1 cellular context compared by ENCODE assay signal in the genomic region with DNA sequence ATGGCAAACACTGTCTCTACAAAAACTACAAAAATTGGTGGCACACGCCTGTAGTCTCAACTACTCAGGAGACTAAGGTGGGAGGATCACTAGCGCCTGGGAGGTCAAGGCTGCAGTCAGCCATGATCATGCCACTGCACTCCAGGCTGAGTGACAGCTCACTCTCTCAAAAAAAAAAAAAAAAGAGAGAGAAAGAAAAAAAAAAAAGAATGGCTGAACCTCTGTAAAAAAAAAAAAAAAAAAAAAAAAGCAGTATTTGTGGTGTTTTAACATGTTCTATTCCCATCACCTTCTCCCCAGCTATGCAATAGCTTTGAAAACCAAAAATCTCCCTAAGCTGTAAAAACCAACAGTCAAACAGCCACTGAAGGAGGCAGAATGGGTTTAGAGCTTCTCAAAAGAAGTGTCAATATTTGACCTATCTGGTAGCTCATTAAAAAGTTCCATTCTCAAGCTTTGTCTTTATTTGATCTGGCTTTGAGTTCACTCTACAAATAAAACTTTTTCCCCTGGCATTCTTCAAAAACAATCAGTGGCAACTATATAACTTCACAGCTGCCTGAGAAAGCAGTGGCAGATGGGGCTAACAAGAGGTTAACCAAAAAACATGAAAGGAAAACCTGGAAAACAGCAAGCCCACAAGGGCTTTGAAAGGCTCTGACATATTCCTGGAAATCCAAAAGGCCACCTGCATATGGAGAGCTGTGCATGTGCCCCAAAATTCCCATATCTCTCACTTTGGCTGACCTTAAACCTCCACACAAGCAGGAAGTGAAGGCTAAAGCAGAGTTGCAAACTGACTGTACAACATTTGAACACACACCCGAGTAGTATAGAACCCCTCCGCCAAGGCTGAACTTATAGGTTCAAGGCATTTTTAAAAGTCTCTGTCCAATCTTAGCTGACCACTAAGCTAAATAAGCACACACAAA.
TF ChIP-seq lines count a peak whose summit lies in the region.

No MANE protein-coding gene starts in this region.

TF ChIP-seq in GM12878, 131 proteins besides CTCF, POLR2A, EP300 and RAD21 (continues in another document):
- TF ChIP-seq SMC3 (IDR thresholded peaks at IDR 0.05; ENCODE audit: borderline replicate concordance, low read length) (no peak), FOXM1 (IDR thresholded peaks at IDR 0.05; ENCODE audit: low read depth, low read length) (no peak), JUND (IDR thresholded peaks at IDR 0.05; ENCODE audit: low read depth, low read length) (no peak), ETV6 (conservative IDR thresholded peaks at IDR 0.05 in 1 of 2, IDR thresholded peaks at IDR 0.05 in 1 of 2; ENCODE audit: borderline replicate concordance in 1 of 2, low read depth in 1 of 2) (peak in 1 of 2 experiments; percentile 83; a peak in 1 of 4 replicates), MXI1 (IDR thresholded peaks at IDR 0.05; ENCODE audit: low read depth, low read length) (no peak), HDGF (IDR thresholded peaks at IDR 0.05) (no peak), STAT3 (IDR thresholded peaks at IDR 0.05; ENCODE audit: low read depth, low read length) (no peak), SMAD1 (IDR thresholded peaks at IDR 0.05; ENCODE audit: low read depth, partially characterized antibody) (no peak), RELA (IDR thresholded peaks at IDR 0.05; ENCODE audit: borderline replicate concordance, partially characterized antibody) (no peak), JUNB (IDR thresholded peaks at IDR 0.05) (no peak), EED (IDR thresholded peaks at IDR 0.05; ENCODE audit: low read depth) (peak; percentile 34; the same call in 1 of the 2 replicates), NRF1 (conservative IDR thresholded peaks at IDR 0.05; ENCODE audit: low read depth, low read length) (no peak), POU2F2 (IDR thresholded peaks at IDR 0.05; ENCODE audit: borderline replicate concordance, low read depth, low read length) (no peak), RCOR1 (conservative IDR thresholded peaks at IDR 0.05; ENCODE audit: low read depth, low read length) (no peak), SIX5 (IDR thresholded peaks at IDR 0.05; ENCODE audit: low read depth, low read length, severe bottlenecking) (no peak), ESRRA (IDR thresholded peaks at IDR 0.05; ENCODE audit: low read length) (no peak), IKZF2 (IDR thresholded peaks at IDR 0.05) (0 out of 4 replicates have a peak, but pooled peaks of 1 of the 2 experiments have one; percentile 12), ZZZ3 (IDR thresholded peaks at IDR 0.05; ENCODE audit: control insufficient read depth, insufficient read length, low read depth) (no peak), FOS (IDR thresholded peaks at IDR 0.05; ENCODE audit: borderline replicate concordance, extremely low read depth, insufficient read length) (no peak)
- TF ChIP-seq, protein P1, sequence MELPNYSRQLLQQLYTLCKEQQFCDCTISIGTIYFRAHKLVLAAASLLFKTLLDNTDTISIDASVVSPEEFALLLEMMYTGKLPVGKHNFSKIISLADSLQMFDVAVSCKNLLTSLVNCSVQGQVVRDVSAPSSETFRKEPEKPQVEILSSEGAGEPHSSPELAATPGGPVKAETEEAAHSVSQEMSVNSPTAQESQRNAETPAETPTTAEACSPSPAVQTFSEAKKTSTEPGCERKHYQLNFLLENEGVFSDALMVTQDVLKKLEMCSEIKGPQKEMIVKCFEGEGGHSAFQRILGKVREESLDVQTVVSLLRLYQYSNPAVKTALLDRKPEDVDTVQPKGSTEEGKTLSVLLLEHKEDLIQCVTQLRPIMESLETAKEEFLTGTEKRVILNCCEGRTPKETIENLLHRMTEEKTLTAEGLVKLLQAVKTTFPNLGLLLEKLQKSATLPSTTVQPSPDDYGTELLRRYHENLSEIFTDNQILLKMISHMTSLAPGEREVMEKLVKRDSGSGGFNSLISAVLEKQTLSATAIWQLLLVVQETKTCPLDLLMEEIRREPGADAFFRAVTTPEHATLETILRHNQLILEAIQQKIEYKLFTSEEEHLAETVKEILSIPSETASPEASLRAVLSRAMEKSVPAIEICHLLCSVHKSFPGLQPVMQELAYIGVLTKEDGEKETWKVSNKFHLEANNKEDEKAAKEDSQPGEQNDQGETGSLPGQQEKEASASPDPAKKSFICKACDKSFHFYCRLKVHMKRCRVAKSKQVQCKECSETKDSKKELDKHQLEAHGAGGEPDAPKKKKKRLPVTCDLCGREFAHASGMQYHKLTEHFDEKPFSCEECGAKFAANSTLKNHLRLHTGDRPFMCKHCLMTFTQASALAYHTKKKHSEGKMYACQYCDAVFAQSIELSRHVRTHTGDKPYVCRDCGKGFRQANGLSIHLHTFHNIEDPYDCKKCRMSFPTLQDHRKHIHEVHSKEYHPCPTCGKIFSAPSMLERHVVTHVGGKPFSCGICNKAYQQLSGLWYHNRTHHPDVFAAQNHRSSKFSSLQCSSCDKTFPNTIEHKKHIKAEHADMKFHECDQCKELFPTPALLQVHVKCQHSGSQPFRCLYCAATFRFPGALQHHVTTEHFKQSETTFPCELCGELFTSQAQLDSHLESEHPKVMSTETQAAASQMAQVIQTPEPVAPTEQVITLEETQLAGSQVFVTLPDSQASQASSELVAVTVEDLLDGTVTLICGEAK (IDR thresholded peaks at IDR 0.05; ENCODE audit: borderline replicate concordance) = no peak
- TF ChIP-seq, protein P2, sequence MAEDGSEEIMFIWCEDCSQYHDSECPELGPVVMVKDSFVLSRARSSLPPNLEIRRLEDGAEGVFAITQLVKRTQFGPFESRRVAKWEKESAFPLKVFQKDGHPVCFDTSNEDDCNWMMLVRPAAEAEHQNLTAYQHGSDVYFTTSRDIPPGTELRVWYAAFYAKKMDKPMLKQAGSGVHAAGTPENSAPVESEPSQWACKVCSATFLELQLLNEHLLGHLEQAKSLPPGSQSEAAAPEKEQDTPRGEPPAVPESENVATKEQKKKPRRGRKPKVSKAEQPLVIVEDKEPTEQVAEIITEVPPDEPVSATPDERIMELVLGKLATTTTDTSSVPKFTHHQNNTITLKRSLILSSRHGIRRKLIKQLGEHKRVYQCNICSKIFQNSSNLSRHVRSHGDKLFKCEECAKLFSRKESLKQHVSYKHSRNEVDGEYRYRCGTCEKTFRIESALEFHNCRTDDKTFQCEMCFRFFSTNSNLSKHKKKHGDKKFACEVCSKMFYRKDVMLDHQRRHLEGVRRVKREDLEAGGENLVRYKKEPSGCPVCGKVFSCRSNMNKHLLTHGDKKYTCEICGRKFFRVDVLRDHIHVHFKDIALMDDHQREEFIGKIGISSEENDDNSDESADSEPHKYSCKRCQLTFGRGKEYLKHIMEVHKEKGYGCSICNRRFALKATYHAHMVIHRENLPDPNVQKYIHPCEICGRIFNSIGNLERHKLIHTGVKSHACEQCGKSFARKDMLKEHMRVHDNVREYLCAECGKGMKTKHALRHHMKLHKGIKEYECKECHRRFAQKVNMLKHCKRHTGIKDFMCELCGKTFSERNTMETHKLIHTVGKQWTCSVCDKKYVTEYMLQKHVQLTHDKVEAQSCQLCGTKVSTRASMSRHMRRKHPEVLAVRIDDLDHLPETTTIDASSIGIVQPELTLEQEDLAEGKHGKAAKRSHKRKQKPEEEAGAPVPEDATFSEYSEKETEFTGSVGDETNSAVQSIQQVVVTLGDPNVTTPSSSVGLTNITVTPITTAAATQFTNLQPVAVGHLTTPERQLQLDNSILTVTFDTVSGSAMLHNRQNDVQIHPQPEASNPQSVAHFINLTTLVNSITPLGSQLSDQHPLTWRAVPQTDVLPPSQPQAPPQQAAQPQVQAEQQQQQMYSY (CRISPR knock-in tag; IDR thresholded peaks at IDR 0.05) = no peak
- TF ChIP-seq, protein P3, sequence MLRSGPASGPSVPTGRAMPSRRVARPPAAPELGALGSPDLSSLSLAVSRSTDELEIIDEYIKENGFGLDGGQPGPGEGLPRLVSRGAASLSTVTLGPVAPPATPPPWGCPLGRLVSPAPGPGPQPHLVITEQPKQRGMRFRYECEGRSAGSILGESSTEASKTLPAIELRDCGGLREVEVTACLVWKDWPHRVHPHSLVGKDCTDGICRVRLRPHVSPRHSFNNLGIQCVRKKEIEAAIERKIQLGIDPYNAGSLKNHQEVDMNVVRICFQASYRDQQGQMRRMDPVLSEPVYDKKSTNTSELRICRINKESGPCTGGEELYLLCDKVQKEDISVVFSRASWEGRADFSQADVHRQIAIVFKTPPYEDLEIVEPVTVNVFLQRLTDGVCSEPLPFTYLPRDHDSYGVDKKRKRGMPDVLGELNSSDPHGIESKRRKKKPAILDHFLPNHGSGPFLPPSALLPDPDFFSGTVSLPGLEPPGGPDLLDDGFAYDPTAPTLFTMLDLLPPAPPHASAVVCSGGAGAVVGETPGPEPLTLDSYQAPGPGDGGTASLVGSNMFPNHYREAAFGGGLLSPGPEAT (IDR thresholded peaks at IDR 0.05; ENCODE audit: low read depth) = no peak
- TF ChIP-seq, protein P4, sequence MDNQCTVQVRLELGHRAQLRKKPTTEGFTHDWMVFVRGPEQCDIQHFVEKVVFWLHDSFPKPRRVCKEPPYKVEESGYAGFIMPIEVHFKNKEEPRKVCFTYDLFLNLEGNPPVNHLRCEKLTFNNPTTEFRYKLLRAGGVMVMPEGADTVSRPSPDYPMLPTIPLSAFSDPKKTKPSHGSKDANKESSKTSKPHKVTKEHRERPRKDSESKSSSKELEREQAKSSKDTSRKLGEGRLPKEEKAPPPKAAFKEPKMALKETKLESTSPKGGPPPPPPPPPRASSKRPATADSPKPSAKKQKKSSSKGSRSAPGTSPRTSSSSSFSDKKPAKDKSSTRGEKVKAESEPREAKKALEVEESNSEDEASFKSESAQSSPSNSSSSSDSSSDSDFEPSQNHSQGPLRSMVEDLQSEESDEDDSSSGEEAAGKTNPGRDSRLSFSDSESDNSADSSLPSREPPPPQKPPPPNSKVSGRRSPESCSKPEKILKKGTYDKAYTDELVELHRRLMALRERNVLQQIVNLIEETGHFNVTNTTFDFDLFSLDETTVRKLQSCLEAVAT (IDR thresholded peaks at IDR 0.05) = no peak
- TF ChIP-seq, protein P5, sequence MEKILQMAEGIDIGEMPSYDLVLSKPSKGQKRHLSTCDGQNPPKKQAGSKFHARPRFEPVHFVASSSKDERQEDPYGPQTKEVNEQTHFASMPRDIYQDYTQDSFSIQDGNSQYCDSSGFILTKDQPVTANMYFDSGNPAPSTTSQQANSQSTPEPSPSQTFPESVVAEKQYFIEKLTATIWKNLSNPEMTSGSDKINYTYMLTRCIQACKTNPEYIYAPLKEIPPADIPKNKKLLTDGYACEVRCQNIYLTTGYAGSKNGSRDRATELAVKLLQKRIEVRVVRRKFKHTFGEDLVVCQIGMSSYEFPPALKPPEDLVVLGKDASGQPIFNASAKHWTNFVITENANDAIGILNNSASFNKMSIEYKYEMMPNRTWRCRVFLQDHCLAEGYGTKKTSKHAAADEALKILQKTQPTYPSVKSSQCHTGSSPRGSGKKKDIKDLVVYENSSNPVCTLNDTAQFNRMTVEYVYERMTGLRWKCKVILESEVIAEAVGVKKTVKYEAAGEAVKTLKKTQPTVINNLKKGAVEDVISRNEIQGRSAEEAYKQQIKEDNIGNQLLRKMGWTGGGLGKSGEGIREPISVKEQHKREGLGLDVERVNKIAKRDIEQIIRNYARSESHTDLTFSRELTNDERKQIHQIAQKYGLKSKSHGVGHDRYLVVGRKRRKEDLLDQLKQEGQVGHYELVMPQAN (conservative IDR thresholded peaks at IDR 0.05) = no peak
- TF ChIP-seq, protein P6, sequence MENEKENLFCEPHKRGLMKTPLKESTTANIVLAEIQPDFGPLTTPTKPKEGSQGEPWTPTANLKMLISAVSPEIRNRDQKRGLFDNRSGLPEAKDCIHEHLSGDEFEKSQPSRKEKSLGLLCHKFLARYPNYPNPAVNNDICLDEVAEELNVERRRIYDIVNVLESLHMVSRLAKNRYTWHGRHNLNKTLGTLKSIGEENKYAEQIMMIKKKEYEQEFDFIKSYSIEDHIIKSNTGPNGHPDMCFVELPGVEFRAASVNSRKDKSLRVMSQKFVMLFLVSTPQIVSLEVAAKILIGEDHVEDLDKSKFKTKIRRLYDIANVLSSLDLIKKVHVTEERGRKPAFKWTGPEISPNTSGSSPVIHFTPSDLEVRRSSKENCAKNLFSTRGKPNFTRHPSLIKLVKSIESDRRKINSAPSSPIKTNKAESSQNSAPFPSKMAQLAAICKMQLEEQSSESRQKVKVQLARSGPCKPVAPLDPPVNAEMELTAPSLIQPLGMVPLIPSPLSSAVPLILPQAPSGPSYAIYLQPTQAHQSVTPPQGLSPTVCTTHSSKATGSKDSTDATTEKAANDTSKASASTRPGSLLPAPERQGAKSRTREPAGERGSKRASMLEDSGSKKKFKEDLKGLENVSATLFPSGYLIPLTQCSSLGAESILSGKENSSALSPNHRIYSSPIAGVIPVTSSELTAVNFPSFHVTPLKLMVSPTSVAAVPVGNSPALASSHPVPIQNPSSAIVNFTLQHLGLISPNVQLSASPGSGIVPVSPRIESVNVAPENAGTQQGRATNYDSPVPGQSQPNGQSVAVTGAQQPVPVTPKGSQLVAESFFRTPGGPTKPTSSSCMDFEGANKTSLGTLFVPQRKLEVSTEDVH (IDR thresholded peaks at IDR 0.05; ENCODE audit: low read depth, partially characterized antibody) = no peak
- TF ChIP-seq, protein P7, sequence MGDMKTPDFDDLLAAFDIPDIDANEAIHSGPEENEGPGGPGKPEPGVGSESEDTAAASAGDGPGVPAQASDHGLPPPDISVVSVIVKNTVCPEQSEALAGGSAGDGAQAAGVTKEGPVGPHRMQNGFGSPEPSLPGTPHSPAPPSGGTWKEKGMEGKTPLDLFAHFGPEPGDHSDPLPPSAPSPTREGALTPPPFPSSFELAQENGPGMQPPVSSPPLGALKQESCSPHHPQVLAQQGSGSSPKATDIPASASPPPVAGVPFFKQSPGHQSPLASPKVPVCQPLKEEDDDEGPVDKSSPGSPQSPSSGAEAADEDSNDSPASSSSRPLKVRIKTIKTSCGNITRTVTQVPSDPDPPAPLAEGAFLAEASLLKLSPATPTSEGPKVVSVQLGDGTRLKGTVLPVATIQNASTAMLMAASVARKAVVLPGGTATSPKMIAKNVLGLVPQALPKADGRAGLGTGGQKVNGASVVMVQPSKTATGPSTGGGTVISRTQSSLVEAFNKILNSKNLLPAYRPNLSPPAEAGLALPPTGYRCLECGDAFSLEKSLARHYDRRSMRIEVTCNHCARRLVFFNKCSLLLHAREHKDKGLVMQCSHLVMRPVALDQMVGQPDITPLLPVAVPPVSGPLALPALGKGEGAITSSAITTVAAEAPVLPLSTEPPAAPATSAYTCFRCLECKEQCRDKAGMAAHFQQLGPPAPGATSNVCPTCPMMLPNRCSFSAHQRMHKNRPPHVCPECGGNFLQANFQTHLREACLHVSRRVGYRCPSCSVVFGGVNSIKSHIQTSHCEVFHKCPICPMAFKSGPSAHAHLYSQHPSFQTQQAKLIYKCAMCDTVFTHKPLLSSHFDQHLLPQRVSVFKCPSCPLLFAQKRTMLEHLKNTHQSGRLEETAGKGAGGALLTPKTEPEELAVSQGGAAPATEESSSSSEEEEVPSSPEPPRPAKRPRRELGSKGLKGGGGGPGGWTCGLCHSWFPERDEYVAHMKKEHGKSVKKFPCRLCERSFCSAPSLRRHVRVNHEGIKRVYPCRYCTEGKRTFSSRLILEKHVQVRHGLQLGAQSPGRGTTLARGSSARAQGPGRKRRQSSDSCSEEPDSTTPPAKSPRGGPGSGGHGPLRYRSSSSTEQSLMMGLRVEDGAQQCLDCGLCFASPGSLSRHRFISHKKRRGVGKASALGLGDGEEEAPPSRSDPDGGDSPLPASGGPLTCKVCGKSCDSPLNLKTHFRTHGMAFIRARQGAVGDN (IDR thresholded peaks at IDR 0.05) = no peak
- TF ChIP-seq, protein P8, sequence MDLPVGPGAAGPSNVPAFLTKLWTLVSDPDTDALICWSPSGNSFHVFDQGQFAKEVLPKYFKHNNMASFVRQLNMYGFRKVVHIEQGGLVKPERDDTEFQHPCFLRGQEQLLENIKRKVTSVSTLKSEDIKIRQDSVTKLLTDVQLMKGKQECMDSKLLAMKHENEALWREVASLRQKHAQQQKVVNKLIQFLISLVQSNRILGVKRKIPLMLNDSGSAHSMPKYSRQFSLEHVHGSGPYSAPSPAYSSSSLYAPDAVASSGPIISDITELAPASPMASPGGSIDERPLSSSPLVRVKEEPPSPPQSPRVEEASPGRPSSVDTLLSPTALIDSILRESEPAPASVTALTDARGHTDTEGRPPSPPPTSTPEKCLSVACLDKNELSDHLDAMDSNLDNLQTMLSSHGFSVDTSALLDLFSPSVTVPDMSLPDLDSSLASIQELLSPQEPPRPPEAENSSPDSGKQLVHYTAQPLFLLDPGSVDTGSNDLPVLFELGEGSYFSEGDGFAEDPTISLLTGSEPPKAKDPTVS (IDR thresholded peaks at IDR 0.05; ENCODE audit: low read depth, low read length) = no peak
